In the genomic region with DNA sequence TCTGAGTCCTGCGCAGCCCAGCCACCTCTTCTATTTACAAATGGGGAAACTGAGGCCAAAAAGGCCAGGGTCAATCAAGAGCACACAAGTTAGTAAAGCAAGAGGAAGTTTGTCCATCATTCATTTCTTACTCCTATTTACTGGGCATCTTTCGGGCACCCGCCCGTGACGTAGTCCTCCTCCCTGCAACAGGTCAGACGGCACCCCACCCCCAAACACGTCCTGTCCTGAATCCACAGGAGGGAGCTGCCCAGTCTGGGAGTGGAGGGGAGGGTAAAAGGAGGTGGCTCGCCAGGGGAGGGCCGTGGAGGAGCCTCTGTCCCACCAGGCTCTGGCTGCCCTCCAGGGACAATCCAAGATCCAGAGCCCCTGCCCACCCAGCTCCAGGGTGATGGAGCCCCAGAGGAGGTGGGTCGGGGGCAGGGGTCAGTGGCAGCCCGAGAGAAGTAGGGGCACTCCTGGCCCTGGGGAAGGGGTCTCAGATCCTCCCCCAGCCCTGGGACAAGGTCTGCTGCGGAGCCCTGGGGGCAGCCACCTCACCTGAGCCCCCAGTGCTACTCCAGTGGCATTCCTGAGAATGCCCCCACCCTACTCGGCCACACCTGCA, we compare ENCODE assay signal across 15 cellular contexts. TPM values are rescaled to one million over a fixed set of nuclear protein-coding genes. Genes with fewer than 3 reads are reported as not detected.
DNase-seq lines count a peak whose midpoint lies in the region; ATAC-seq, FAIRE-seq and TF ChIP-seq lines count a peak whose summit lies in the region.
"Had no signal": no experiment of that assay in that cellular context is flagged by ENCODE, and none has a peak within 500 bp of the region (broad histone marks: within the 10 kb centered on the region; RNA-seq: fewer than 3 reads in every experiment).

No MANE protein-coding gene starts in this region.

- no peaks in the 10 kb centered on the region for H3K36me3 ChIP-seq in duodenal mucosa (ENCODE audit: control insufficient read depth in 1 of 2, insufficient read depth in 2 of 2, low read length in 2 of 2)
- no peaks in the 10 kb centered on the region for H3K36me3 ChIP-seq in mucosa of rectum (ENCODE audit: control insufficient read depth in 2 of 2, insufficient read depth in 2 of 2, low read length in 2 of 2)
- no peaks in the 10 kb centered on the region for H3K36me3 ChIP-seq in upper lobe of right lung

- no peaks in the 10 kb centered on the region for H3K9me3 ChIP-seq in duodenal mucosa (ENCODE audit: control insufficient read depth in 1 of 2, low read length in 2 of 2)
- no peaks in the 10 kb centered on the region for H3K9me3 ChIP-seq in mucosa of rectum (ENCODE audit: control insufficient read depth in 2 of 2, low read length in 2 of 2)
- H3K9me3 ChIP-seq in upper lobe of right lung, result no peaks in the 10 kb centered on the region

- ATAC-seq in upper lobe of right lung, result no peak

- H3K4me3 ChIP-seq in duodenal mucosa (ENCODE audit: low read depth in 1 of 2, low read length in 2 of 2) (no peak overlapping the region), mucosa of rectum (ENCODE audit: low read length in 2 of 2) (no peak overlapping the region), upper lobe of right lung (no peak overlapping the region)

- FAIRE-seq in D721Med (lab: Jason Lieb, UNC), result no peak
- FAIRE-seq: A204.1, colon, GM19239 had no signal

- H3K27ac Mint-ChIP-seq in activated naive CD4-positive, alpha-beta T cell treated with anti-CD3 and anti-CD28 coated beads, Interleukin-2, amount 50 U/mL, for 24 hours, result no peak overlapping the region

- TF ChIP-seq CTCF in upper lobe of right lung (IDR thresholded peaks at IDR 0.05) (no peak), D721Med (IDR thresholded peaks at IDR 0.05; ENCODE audit: insufficient read depth, missing control alignments) (no peak)

- DNase-seq in activated naive CD4-positive, alpha-beta T cell treated with anti-CD3 and anti-CD28 coated beads, Interleukin-2, amount 50 U/mL, for 16 hours, result no peak
- DNase-seq in upper lobe of right lung, result no peak
- no peak for DNase-seq in NCI-H1105 (lab: John Stamatoyannopoulos, UW)
- DNase-seq in D721Med (ENCODE audit: insufficient read length, low spot score), result no peak
- DNase-seq in SKM-1 treated with dmso at 0.1 percent for 144 hours (lab: John Stamatoyannopoulos, UW; ENCODE audit: unreplicated experiment), result no peak
- DNase-seq: activated T-cell treated with anti-CD3 and anti-CD28 coated beads for 4 hours had no signal

- H3K4me3 Mint-ChIP-seq in activated naive CD4-positive, alpha-beta T cell treated with anti-CD3 and anti-CD28 coated beads, Interleukin-2, amount 50 U/mL, for 24 hours, result peak overlapping the region; percentile 17

- peaks cover 12% of the 10 kb centered on the region for H3K27me3 Mint-ChIP-seq in activated naive CD4-positive, alpha-beta T cell treated with anti-CD3 and anti-CD28 coated beads, Interleukin-2, amount 50 U/mL, for 24 hours

- H3K9me3 Mint-ChIP-seq in activated naive CD4-positive, alpha-beta T cell treated with anti-CD3 and anti-CD28 coated beads, Interleukin-2, amount 50 U/mL, for 24 hours, result no peaks in the 10 kb centered on the region

- intact Hi-C loops in upper lobe of right lung (cut with DNase I), result no loop called here

- no peaks in the 10 kb centered on the region for H3K36me3 Mint-ChIP-seq in activated naive CD4-positive, alpha-beta T cell treated with anti-CD3 and anti-CD28 coated beads, Interleukin-2, amount 50 U/mL, for 24 hours

- H3K27ac ChIP-seq in duodenal mucosa (ENCODE audit: low read depth, low read length), result peak overlapping the region; percentile 20
- peak overlapping the region; percentile 41 to 68 for H3K27ac ChIP-seq in mucosa of rectum (ENCODE audit: low read depth in 2 of 2, low read length in 2 of 2)
- H3K27ac ChIP-seq in upper lobe of right lung, result peak overlapping the region; percentile 24
- H3K27ac ChIP-seq: parathyroid adenoma had no signal

- H3K9ac ChIP-seq in duodenal mucosa (ENCODE audit: low read depth in 1 of 2, low read length in 2 of 2), result no peak overlapping the region
- no peak overlapping the region for H3K9ac ChIP-seq in mucosa of rectum (ENCODE audit: low read depth in 1 of 2, low read length in 2 of 2)
- H3K9ac ChIP-seq: parathyroid adenoma had no signal

- no peaks in the 10 kb centered on the region for H3K4me1 Mint-ChIP-seq in activated naive CD4-positive, alpha-beta T cell treated with anti-CD3 and anti-CD28 coated beads, Interleukin-2, amount 50 U/mL, for 24 hours

- H3K27me3 ChIP-seq in duodenal mucosa (ENCODE audit: control insufficient read depth in 1 of 2, insufficient read depth in 2 of 2, low read length in 2 of 2) (peaks cover 7 to 33% of the 10 kb centered on the region in 2 donors), mucosa of rectum (ENCODE audit: control insufficient read depth in 2 of 2, insufficient read depth in 2 of 2, low read length in 2 of 2) (peaks cover 16 to 30% of the 10 kb centered on the region in 2 donors), upper lobe of right lung (no peaks in the 10 kb centered on the region)

- peaks cover 24 to 38% of the 10 kb centered on the region in 2 donors for H3K4me1 ChIP-seq in duodenal mucosa (ENCODE audit: control insufficient read depth in 1 of 2, insufficient read depth in 2 of 2, low read length in 2 of 2)
- H3K4me1 ChIP-seq in mucosa of rectum (ENCODE audit: control insufficient read depth in 2 of 2, insufficient read depth in 2 of 2, low read length in 2 of 2), result peaks cover 13 to 17% of the 10 kb centered on the region in 2 donors
- H3K4me1 ChIP-seq in upper lobe of right lung, result peaks cover 49% of the 10 kb centered on the region

RNA-seq across cellular contexts. Expression of a gene that starts 2.5 kb away (rescaled TPM):
- 279 TPM for total RNA-seq in upper lobe of right lung

RNA-seq across cellular contexts. Expression of a gene that starts 17.3 kb away (rescaled TPM):
- total RNA-seq in upper lobe of right lung, result 1,050 TPM

RNA-seq across cellular contexts. Expression of a gene that starts 37.5 kb away (rescaled TPM):
- total RNA-seq in upper lobe of right lung, result 4.1 TPM

RNA-seq across cellular contexts. Expression of a gene that starts 57.7 kb away (rescaled TPM):
- total RNA-seq in upper lobe of right lung, result 0.64 TPM
- total RNA-seq: HT1080; T-helper 1 cell treated with Interleukin-12 subunit alpha and Interleukin-12 subunit beta and Interleukin-4 antibody, amounts not matched to agents 30 ng/mL and 1 ng/mL, for 36 hours had no signal
